In genomic region chr17:20665113-20665959, GRCh38 we compare ENCODE assay signal across 8 cellular contexts.
A peak's percentile ranks its signal among the peaks of the same experiment; 100 is the strongest.
DNase-seq lines count a peak whose midpoint lies in the region; ATAC-seq, FAIRE-seq and TF ChIP-seq lines count a peak whose summit lies in the region.
"Not testable (repeated sequence)": the region's sequence is repeated elsewhere in the genome, so short reads cannot be mapped to it uniquely, and the experiment has no call there.

No MANE protein-coding gene starts in this region.

- not testable (repeated sequence) for H4K20me1 ChIP-seq in IMR-90 (ENCODE audit: insufficient read depth, low read length); fibroblast of lung (ENCODE audit: control insufficient read depth, extremely low read depth, insufficient read depth, low read length)

- TF ChIP-seq RAD21 in A549 (conservative IDR thresholded peaks at IDR 0.05 in 1 of 2, IDR thresholded peaks at IDR 0.05 in 1 of 2); IMR-90 (IDR thresholded peaks at IDR 0.05; ENCODE audit: low read length): not testable (repeated sequence)

- not testable (repeated sequence) for H3K9me3 ChIP-seq in A549; IMR-90 (ENCODE audit: control insufficient read depth, insufficient read depth, low read length); fibroblast of lung (ENCODE audit: control insufficient read depth, insufficient read depth, low read depth, low read length); right cardiac atrium (ENCODE audit: control insufficient read depth, low read length); mesenchymal stem cell (ENCODE audit: control insufficient read depth, low read length)

- not testable (repeated sequence) for H3K79me2 ChIP-seq in fibroblast of lung (ENCODE audit: control insufficient read depth, insufficient read depth, low read length)

- TF ChIP-seq CTCF in A549 (IDR thresholded peaks at IDR 0.05); IMR-90 (conservative IDR thresholded peaks at IDR 0.05; ENCODE audit: low read depth, low read length); fibroblast of lung (conservative IDR thresholded peaks at IDR 0.05 in 1 of 2, IDR thresholded peaks at IDR 0.05 in 1 of 2; ENCODE audit: low read depth in 1 of 2, low read length in 2 of 2); retinal pigment epithelial cell (conservative IDR thresholded peaks at IDR 0.05; ENCODE audit: low read depth, low read length): not testable (repeated sequence)

- CTCF ChIA-PET in A549 (lab: Yijun Ruan, JAX); IMR-90 (lab: Yijun Ruan, JAX): not testable (repeated sequence)

- not testable (repeated sequence) for BruUV-seq in IMR-90 (replicated peaks; lab: Mats Ljungman, UMichigan)

- H4K8ac ChIP-seq in IMR-90 (ENCODE audit: low read depth in 2 of 2, low read length in 2 of 2); mesenchymal stem cell (ENCODE audit: low read length): not testable (repeated sequence)

- not testable (repeated sequence) for DNase-seq in A549 (ENCODE audit: low read depth in 1 of 2, low spot score in 1 of 2); right cardiac atrium
- DNase-seq in IMR-90 (peak; percentile 0), amniotic epithelial cell (ENCODE audit: low read depth) (peak; percentile 84), fibroblast of lung (ENCODE audit: low read depth in 2 of 2) (peak; percentile 2 to 13), mesenchymal stem cell (peak; percentile 65), retinal pigment epithelial cell (ENCODE audit: low read depth) (peak; percentile 27)

- WGBS in A549 (ENCODE audit: missing lambda C conversion rate): 47% methylated on average over 6 of the region's 6 CpGs
- no CpG with 5 or more reads among the region's 6 CpGs for WGBS in IMR-90 (ENCODE audit: extremely low coverage in 2 of 2, insufficient read length in 1 of 2), 2 experiments
- 36% methylated on average over 3 of the region's 6 CpGs for WGBS in right cardiac atrium
- no CpG with 5 or more reads among the region's 6 CpGs for WGBS in mesenchymal stem cell

- H3K23ac ChIP-seq in IMR-90 (ENCODE audit: low read depth, low read length); mesenchymal stem cell (ENCODE audit: low read length in 2 of 2): not testable (repeated sequence)

- H2BK120ac ChIP-seq in IMR-90 (ENCODE audit: low read depth, low read length); mesenchymal stem cell (ENCODE audit: low read depth, low read length): not testable (repeated sequence)

- intact Hi-C loops in IMR-90 (cut with micrococcal nuclease); right cardiac atrium (cut with DNase I): not testable (repeated sequence)

- H2AFZ ChIP-seq in IMR-90 (replicated peaks; ENCODE audit: low read length, poor library complexity); fibroblast of lung (ENCODE audit: low read length); mesenchymal stem cell (ENCODE audit: low read depth, low read length): not testable (repeated sequence)

- not testable (repeated sequence) for H2BK20ac ChIP-seq in IMR-90 (ENCODE audit: low read depth, low read length)

- not testable (repeated sequence) for H2AK9ac ChIP-seq in IMR-90 (replicated peaks; ENCODE audit: low read depth, low read length, poor library complexity)

- POLR2A ChIA-PET in A549 (lab: Yijun Ruan, JAX); IMR-90 (lab: Charles Lee; ENCODE audit: unreplicated experiment): not testable (repeated sequence)

- H3K4me1 ChIP-seq in A549; IMR-90 (ENCODE audit: control insufficient read depth, insufficient read depth, low read length); fibroblast of lung (ENCODE audit: control insufficient read depth, extremely low read depth, insufficient read depth, low read length); right cardiac atrium (ENCODE audit: control insufficient read depth, insufficient read depth, low read length); mesenchymal stem cell (ENCODE audit: control insufficient read depth, insufficient read depth, low read depth, low read length): not testable (repeated sequence)

- H3K4ac ChIP-seq in IMR-90 (ENCODE audit: low read depth, low read length); mesenchymal stem cell (ENCODE audit: low read depth in 1 of 2, low read length in 2 of 2): not testable (repeated sequence)

- H3K56ac ChIP-seq in IMR-90 (ENCODE audit: extremely low read depth, insufficient read depth, low read length): not testable (repeated sequence)

- not testable (repeated sequence) for H3K9me1 ChIP-seq in IMR-90 (ENCODE audit: insufficient read depth, low read length)

- not testable (repeated sequence) for H2BK15ac ChIP-seq in IMR-90 (ENCODE audit: low read depth, low read length); mesenchymal stem cell (ENCODE audit: low read depth, poor library complexity, severe bottlenecking)

- not testable (repeated sequence) for TF ChIP-seq EP300 in A549 (IDR thresholded peaks at IDR 0.05)

- peak; percentile 86 for FAIRE-seq in A549 (lab: Jason Lieb, UNC)

- not testable (repeated sequence) for H3K79me1 ChIP-seq in IMR-90 (ENCODE audit: low read depth in 1 of 2, low read length in 2 of 2); mesenchymal stem cell (replicated peaks; ENCODE audit: low read length, poor library complexity, severe bottlenecking)

- H3K4me3 ChIP-seq in A549; IMR-90 (ENCODE audit: insufficient read depth, low read depth, low read length); fibroblast of lung (replicated peaks in 1 of 4; ENCODE audit: control extremely low read depth in 1 of 4, insufficient read depth in 1 of 4, low read depth in 3 of 4, low read length in 4 of 4); right cardiac atrium (ENCODE audit: low read length); mesenchymal stem cell (ENCODE audit: insufficient read depth in 1 of 2, low read depth in 1 of 2, low read length in 2 of 2); retinal pigment epithelial cell (ENCODE audit: low read length): not testable (repeated sequence)

- ATAC-seq in A549 (peak; percentile 70 to 84), GM18909 (IDR thresholded peaks at IDR 0.05; ENCODE audit: poor library complexity, unreplicated experiment) (peak; percentile 65), IMR-90 (ENCODE audit: low read depth) (peak; percentile 63), right cardiac atrium (peak; percentile 87)

- not testable (repeated sequence) for H3K27ac ChIP-seq in A549; IMR-90 (ENCODE audit: insufficient read depth, low read length); fibroblast of lung (ENCODE audit: insufficient read depth, low read length); right cardiac atrium (ENCODE audit: low read length); mesenchymal stem cell (ENCODE audit: low read length, poor library complexity, severe bottlenecking)

- not testable (repeated sequence) for H3K36me3 ChIP-seq in IMR-90 (ENCODE audit: control insufficient read depth, insufficient read depth, low read length); fibroblast of lung (ENCODE audit: control insufficient read depth, insufficient read depth, low read length); mesenchymal stem cell (ENCODE audit: control insufficient read depth in 1 of 2, insufficient read depth in 2 of 2, low read depth in 1 of 2, low read length in 2 of 2)

- not testable (repeated sequence) for H4K91ac ChIP-seq in IMR-90 (ENCODE audit: insufficient read depth, low read depth, low read length); mesenchymal stem cell (ENCODE audit: low read length)

- H2BK12ac ChIP-seq in mesenchymal stem cell (ENCODE audit: low read length in 2 of 2): not testable (repeated sequence)

- not testable (repeated sequence) for H3K14ac ChIP-seq in IMR-90 (replicated peaks; ENCODE audit: low read depth, low read length); mesenchymal stem cell (ENCODE audit: low read length in 2 of 2)

- H3K27me3 ChIP-seq in IMR-90 (ENCODE audit: control insufficient read depth, insufficient read depth, low read length); fibroblast of lung (ENCODE audit: control insufficient read depth, insufficient read depth, low read length); right cardiac atrium (ENCODE audit: control insufficient read depth, insufficient read depth); mesenchymal stem cell (ENCODE audit: control insufficient read depth in 1 of 2, insufficient read depth in 1 of 2, low read length in 2 of 2): not testable (repeated sequence)

- not testable (repeated sequence) for H2AK5ac ChIP-seq in IMR-90 (ENCODE audit: low read depth, low read length); mesenchymal stem cell (ENCODE audit: low read length, severe bottlenecking)

- in situ Hi-C loops in IMR-90 (cut with MboI; ENCODE audit: low sequenced_read_pairs): not testable (repeated sequence)

- not testable (repeated sequence) for TF ChIP-seq POLR2A in A549 (IDR thresholded peaks at IDR 0.05; ENCODE audit: low read length); IMR-90 (IDR thresholded peaks at IDR 0.05; ENCODE audit: low read depth, low read length)

- H3K9ac ChIP-seq in IMR-90 (ENCODE audit: low read depth, low read length); fibroblast of lung (ENCODE audit: insufficient read depth, low read length): not testable (repeated sequence)
- peak overlapping the region; percentile 41 for H3K9ac ChIP-seq in mesenchymal stem cell (ENCODE audit: low read length)

- not testable (repeated sequence) for H2BK5ac ChIP-seq in IMR-90 (ENCODE audit: low read depth, low read length, poor library complexity, severe bottlenecking); mesenchymal stem cell (ENCODE audit: low read depth, low read length, poor library complexity, severe bottlenecking)

- H3K4me2 ChIP-seq in A549: peak overlapping the region; percentile 31; the same call in 2 of the 3 replicates
- not testable (repeated sequence) for H3K4me2 ChIP-seq in IMR-90 (ENCODE audit: low read depth, low read length); fibroblast of lung (ENCODE audit: extremely low read depth, insufficient read depth, low read length); mesenchymal stem cell (ENCODE audit: low read length, poor library complexity, severe bottlenecking)

- dilution Hi-C loops in IMR-90 (cut with HindIII; ENCODE audit: low sequenced_read_pairs, unreplicated experiment): not testable (repeated sequence)

- not testable (repeated sequence) for H4K5ac ChIP-seq in IMR-90 (ENCODE audit: low read depth, low read length)

- not testable (repeated sequence) for H3K18ac ChIP-seq in IMR-90 (ENCODE audit: low read depth, low read length); mesenchymal stem cell (ENCODE audit: low read depth in 1 of 2, low read length in 2 of 2)
